9 cellular contexts compared by ENCODE assay signal in the genomic region with DNA sequence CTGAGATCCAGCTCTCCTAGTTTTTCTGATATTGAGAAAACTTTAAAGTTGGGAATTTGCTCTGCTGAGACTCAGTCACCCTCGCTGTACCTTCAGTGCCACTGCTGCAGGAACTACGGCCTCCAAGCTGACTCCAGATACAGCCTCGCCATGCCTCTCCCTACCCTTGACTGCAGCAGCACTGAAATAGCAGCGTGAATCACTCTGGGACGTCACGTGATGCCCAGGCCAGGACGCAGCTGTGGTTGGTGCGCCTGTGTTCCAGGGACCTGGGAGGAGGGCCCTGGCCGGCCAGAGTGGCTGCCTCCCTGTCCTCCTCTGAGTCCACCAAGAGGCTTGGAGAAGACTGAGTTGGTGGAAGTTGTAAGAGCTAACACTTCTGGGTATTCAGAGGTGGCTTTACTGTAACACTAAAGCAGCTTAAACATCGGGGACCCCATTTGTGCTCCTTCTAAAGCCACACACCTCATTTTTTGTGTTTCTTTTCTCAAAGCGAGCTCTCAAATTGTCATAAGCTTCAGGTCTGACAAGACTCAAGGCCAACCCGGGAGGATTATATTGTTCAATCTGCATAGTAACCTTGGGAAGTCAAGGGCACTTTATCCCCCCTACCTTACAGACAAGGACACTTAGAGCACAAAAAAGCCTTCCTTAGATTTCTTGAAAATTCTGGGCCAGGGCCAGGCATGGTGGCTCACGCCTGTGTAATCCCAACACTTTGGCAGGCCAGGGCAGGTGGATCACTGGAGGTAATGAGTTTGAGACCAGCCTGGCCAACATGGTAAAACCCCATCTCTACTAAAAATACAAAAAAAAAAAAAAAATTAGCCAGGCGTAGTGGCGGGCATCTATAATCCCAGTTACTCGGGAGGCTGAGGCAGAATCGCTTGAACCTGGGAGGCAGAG. TPM values are rescaled to one million over a fixed set of nuclear protein-coding genes. Genes with fewer than 3 reads are reported as not detected.
DNase-seq lines count a peak whose midpoint lies in the region; ATAC-seq and TF ChIP-seq lines count a peak whose summit lies in the region.
"Had no signal": no experiment of that assay in that cellular context is flagged by ENCODE, and none has a peak within 500 bp of the region (broad histone marks: within the 10 kb centered on the region; RNA-seq: fewer than 3 reads in every experiment).

No MANE protein-coding gene starts in this region.

- H4K20me1 ChIP-seq in H9 (ENCODE audit: control insufficient read depth, insufficient read depth, insufficient read length) (peaks cover 3% of the 10 kb centered on the region), OCI-LY3 (ENCODE audit: insufficient read depth, low read length) (no peaks in the 10 kb centered on the region)

- H3K9me3 Mint-ChIP-seq in H9 (peaks cover 0 to 2% of the 10 kb centered on the region in 2 experiments; a peak in 2 of 5 replicates), glutamatergic neuron (ENCODE audit: unreplicated experiment) (peaks cover 14% of the 10 kb centered on the region)
- H3K9me3 Mint-ChIP-seq in activated naive CD4-positive, alpha-beta T cell treated with anti-CD3 and anti-CD28 coated beads, Interleukin-2, amount 50 U/mL, for 24 hours = no peaks in the 10 kb centered on the region
- H3K9me3 Mint-ChIP-seq: stimulated activated naive CD8-positive, alpha-beta T cell treated with anti-CD3 and anti-CD28 coated beads, Interleukin-15, Interleukin-2, amounts not matched to agents 100 ng/mL and 50 ng/mL, for 24 hours had no signal

- H4K5ac ChIP-seq in H9 (ENCODE audit: insufficient read length, low read depth, low read length) = no peak overlapping the region

- intact Hi-C loops in ovary (cut with DNase I) = no loop called here

- no peaks in the 10 kb centered on the region for H3K79me1 ChIP-seq in H9 (ENCODE audit: insufficient read depth, low read depth, low read length, poor library complexity, severe bottlenecking)

- H2BK20ac ChIP-seq in H9 (ENCODE audit: low read depth, low read length, poor library complexity, severe bottlenecking) = no peak overlapping the region

- no peak overlapping the region for H2BK120ac ChIP-seq in H9 (ENCODE audit: low read depth, low read length, poor library complexity, severe bottlenecking)

- no peak overlapping the region for H4K91ac ChIP-seq in H9 (ENCODE audit: insufficient read length, low read depth, low read length)

- H3K18ac ChIP-seq in H9 (ENCODE audit: insufficient read length, low read depth, low read length) = no peak overlapping the region

- H4K8ac ChIP-seq in H9 (replicated peaks; ENCODE audit: insufficient read length, low read depth, low read length) = no peak overlapping the region

- H3K27me3 ChIP-seq in H9 (ENCODE audit: insufficient read depth, low read length) (no peaks in the 10 kb centered on the region; the same call in 1 of the 2 replicates), OCI-LY3 (ENCODE audit: low read depth, low read length) (no peaks in the 10 kb centered on the region), ovary (no peaks in the 10 kb centered on the region)

- H2AK5ac ChIP-seq in H9 (ENCODE audit: insufficient read length, low read length) = no peak overlapping the region

- TF ChIP-seq EP300 in ovary (IDR thresholded peaks at IDR 0.05) = no peak

- H3K4me1 ChIP-seq in H9 (ENCODE audit: insufficient read depth, low read length) = peaks cover 4% of the 10 kb centered on the region; the same call in 1 of the 2 replicates
- peaks cover 28% of the 10 kb centered on the region for H3K4me1 ChIP-seq in OCI-LY3 (ENCODE audit: low read length)
- H3K4me1 ChIP-seq in ovary (ENCODE audit: insufficient read depth) = peaks cover 6% of the 10 kb centered on the region

- WGBS in H9 (ENCODE audit: extremely low coverage, insufficient read length, low lambda C conversion rate) = no CpG with 5 or more reads among the region's 17 CpGs
- WGBS in ovary, 3 donors = 26 to 33% (median 27%) methylated on average over 17 of the region's 17 CpGs

- H2BK5ac ChIP-seq in H9 (ENCODE audit: insufficient read length, low read length) = no peak overlapping the region

- H3K4me2 ChIP-seq in H9 (ENCODE audit: insufficient read depth, insufficient read length, low read length) = no peak overlapping the region
- H3K4me2 ChIP-seq in OCI-LY3 (ENCODE audit: low read length) = peak overlapping the region; percentile 36

- H3K36me3 ChIP-seq in OCI-LY3 (replicated peaks; ENCODE audit: low read depth, low read length) (peaks cover 15% of the 10 kb centered on the region), ovary (no peaks in the 10 kb centered on the region)

- no peak overlapping the region for H3K9ac ChIP-seq in H9 (ENCODE audit: extremely low read depth, insufficient read length, low read length)
- peak overlapping the region; percentile 8; the same call in 1 of the 2 replicates for H3K9ac ChIP-seq in OCI-LY3 (ENCODE audit: low read length)

- H3K27ac ChIP-seq in H9 (ENCODE audit: insufficient read length, low read depth, low read length) (no peak overlapping the region), OCI-LY3 (ENCODE audit: low read length) (no peak overlapping the region), ovary (peak overlapping the region; percentile 67 to 73)

- H3K4me3 ChIP-seq in OCI-LY3 (ENCODE audit: low read length) (peak overlapping the region; percentile 12), ovary (no peak overlapping the region)

- H3K27ac Mint-ChIP-seq in H9 = peak overlapping the region in 1 of 3 experiments; percentile 66; a peak in 2 of 7 replicates
- no peak overlapping the region for H3K27ac Mint-ChIP-seq in activated naive CD4-positive, alpha-beta T cell treated with anti-CD3 and anti-CD28 coated beads, Interleukin-2, amount 50 U/mL, for 24 hours
- peak overlapping the region; percentile 83 for H3K27ac Mint-ChIP-seq in glutamatergic neuron (ENCODE audit: unreplicated experiment)
- H3K27ac Mint-ChIP-seq: stimulated activated naive CD8-positive, alpha-beta T cell treated with anti-CD3 and anti-CD28 coated beads, Interleukin-15, Interleukin-2, amounts not matched to agents 100 ng/mL and 50 ng/mL, for 24 hours had no signal

- H3T11ph ChIP-seq in H9 (ENCODE audit: low read length) = no peak overlapping the region

- H3K36me3 Mint-ChIP-seq in H9 (ENCODE audit: insufficient read depth in 1 of 3, low read depth in 3 of 3) = peaks cover 18 to 31% (median 26%) of the 10 kb centered on the region in 3 experiments
- peaks cover 2% of the 10 kb centered on the region for H3K36me3 Mint-ChIP-seq in activated naive CD4-positive, alpha-beta T cell treated with anti-CD3 and anti-CD28 coated beads, Interleukin-2, amount 50 U/mL, for 24 hours
- no peaks in the 10 kb centered on the region for H3K36me3 Mint-ChIP-seq in glutamatergic neuron (ENCODE audit: unreplicated experiment)

- no peak for ATAC-seq in GM21619 (IDR thresholded peaks at IDR 0.05; ENCODE audit: unreplicated experiment)
- ATAC-seq in HG02981 (IDR thresholded peaks at IDR 0.05; ENCODE audit: unreplicated experiment) = no peak

- no peaks in the 10 kb centered on the region for H3K79me2 ChIP-seq in H9 (ENCODE audit: insufficient read depth, low read length)
- H3K79me2 ChIP-seq in OCI-LY3 (ENCODE audit: low read length) = peaks cover 23% of the 10 kb centered on the region

- H3K4me3 Mint-ChIP-seq in H9 = peak overlapping the region; percentile 6 to 60; a peak in 4 of 5 replicates
- peak overlapping the region; percentile 15 for H3K4me3 Mint-ChIP-seq in activated naive CD4-positive, alpha-beta T cell treated with anti-CD3 and anti-CD28 coated beads, Interleukin-2, amount 50 U/mL, for 24 hours
- peak overlapping the region; percentile 71 for H3K4me3 Mint-ChIP-seq in glutamatergic neuron (ENCODE audit: unreplicated experiment)
- H3K4me3 Mint-ChIP-seq: stimulated activated naive CD8-positive, alpha-beta T cell treated with anti-CD3 and anti-CD28 coated beads, Interleukin-15, Interleukin-2, amounts not matched to agents 100 ng/mL and 50 ng/mL, for 24 hours had no signal

- H3K23ac ChIP-seq in H9 (ENCODE audit: insufficient read length, low read depth, low read length) = no peak overlapping the region

- TF ChIP-seq CTCF in H9 (conservative IDR thresholded peaks at IDR 0.05) (no peak), OCI-LY3 (IDR thresholded peaks at IDR 0.05; ENCODE audit: low read depth, low read length) (no peak), glutamatergic neuron (IDR thresholded peaks at IDR 0.05; ENCODE audit: partially characterized antibody, unreplicated experiment) (no peak), ovary (IDR thresholded peaks at IDR 0.05) (no peak)

- H3K9me3 ChIP-seq in H9 (ENCODE audit: control insufficient read depth, low read depth, low read length) = no peaks in the 10 kb centered on the region
- 0 out of 2 replicates have a peak, but pooled peaks cover 4% of the 10 kb centered on the region for H3K9me3 ChIP-seq in OCI-LY3 (ENCODE audit: insufficient read depth, low read length)
- H3K9me3 ChIP-seq in ovary = no peaks in the 10 kb centered on the region

- H3K4ac ChIP-seq in H9 (ENCODE audit: low read depth, low read length) = no peak overlapping the region

- H2BK15ac ChIP-seq in H9 (ENCODE audit: low read depth, low read length) = no peak overlapping the region

- DNase-seq in CD1c-positive myeloid dendritic cell (ENCODE audit: extremely low spot score) (peak; percentile 88), H9 (peak; percentile 89), glutamatergic neuron (peak; percentile 83), ovary (peak; percentile 87 to 93 (median 91))

- peaks cover 24 to 26% of the 10 kb centered on the region in 2 experiments for H3K4me1 Mint-ChIP-seq in H9
- peaks cover 44% of the 10 kb centered on the region for H3K4me1 Mint-ChIP-seq in activated naive CD4-positive, alpha-beta T cell treated with anti-CD3 and anti-CD28 coated beads, Interleukin-2, amount 50 U/mL, for 24 hours
- peaks cover 22% of the 10 kb centered on the region for H3K4me1 Mint-ChIP-seq in glutamatergic neuron (ENCODE audit: low read depth, unreplicated experiment)

- peaks cover 8% of the 10 kb centered on the region for H3K23me2 ChIP-seq in H9 (ENCODE audit: insufficient read length, low read depth, low read length, poor library complexity, severe bottlenecking)

- no peak overlapping the region for H3K56ac ChIP-seq in H9 (ENCODE audit: insufficient read length, low read depth, low read length)

- no peak overlapping the region for H2BK12ac ChIP-seq in H9 (ENCODE audit: insufficient read length, low read depth, low read length)

- TF ChIP-seq POLR2A in ovary (IDR thresholded peaks at IDR 0.05) = peak; percentile 64

- no peak overlapping the region for H2AFZ ChIP-seq in H9 (ENCODE audit: low read length)
- H2AFZ ChIP-seq in OCI-LY3 (ENCODE audit: low read depth, low read length) = peak overlapping the region; percentile 4; the same call in 1 of the 2 replicates

- H3K27me3 Mint-ChIP-seq in H9 (ENCODE audit: low read depth) (no peaks in the 10 kb centered on the region; the same call in 1 of the 2 replicates), glutamatergic neuron (ENCODE audit: unreplicated experiment) (peaks cover 11% of the 10 kb centered on the region)
- H3K27me3 Mint-ChIP-seq in activated naive CD4-positive, alpha-beta T cell treated with anti-CD3 and anti-CD28 coated beads, Interleukin-2, amount 50 U/mL, for 24 hours = no peaks in the 10 kb centered on the region
- H3K27me3 Mint-ChIP-seq: stimulated activated naive CD8-positive, alpha-beta T cell treated with anti-CD3 and anti-CD28 coated beads, Interleukin-15, Interleukin-2, amounts not matched to agents 100 ng/mL and 50 ng/mL, for 24 hours had no signal

- no peak overlapping the region for H3K14ac ChIP-seq in H9 (ENCODE audit: insufficient read depth, low read length)

RNA-seq across cellular contexts. Expression of gene STIP1, which starts 4.2 kb away (rescaled TPM):
- total RNA-seq in H9 (2021) (331 and 338 TPM in 2 replicates), glutamatergic neuron (ENCODE audit: unreplicated experiment) (160 TPM), ovary (100 to 1,000 TPM in 4 of 7 donors, 10 to 100 TPM in 3; 56.8 to 178 (median 111) TPM)
- polyA plus RNA-seq in ovary = 100 to 1,000 TPM in 1 of 2 donors, 10 to 100 TPM in 1; 48.4 to 238 TPM

RNA-seq across cellular contexts. Expression of gene MACROD1, which starts 15.8 kb away (rescaled TPM):
- total RNA-seq in H9 (2021) (18.3 and 21.2 TPM in 2 replicates), glutamatergic neuron (ENCODE audit: unreplicated experiment) (12.7 TPM), ovary (10 to 100 TPM; 24.9 to 50.2 (median 34.2) TPM)
- 10 to 100 TPM; 21.1 to 24.1 TPM for polyA plus RNA-seq in ovary

RNA-seq across cellular contexts. Expression of gene FERMT3, which starts 24.8 kb away (rescaled TPM):
- total RNA-seq in H9 (2021) (6.6 and 10.6 TPM in 2 replicates), glutamatergic neuron (ENCODE audit: unreplicated experiment) (2.0 TPM), ovary (10 to 100 TPM in 2 of 7 donors, 1 to 10 TPM in 5; 3.7 to 19.7 (median 7.5) TPM)
- 1 to 10 TPM; 2.2 to 6.4 TPM for polyA plus RNA-seq in ovary

RNA-seq across cellular contexts. Expression of gene TRPT1, which starts 44.2 kb away (rescaled TPM):
- 31.5 and 33.6 TPM in 2 replicates for total RNA-seq in H9 (2021)
- 39.0 TPM for total RNA-seq in glutamatergic neuron (ENCODE audit: unreplicated experiment)
- 10 to 100 TPM; 23.4 to 41.4 (median 32.6) TPM for total RNA-seq in ovary
- polyA plus RNA-seq in ovary = 10 to 100 TPM; 16.6 to 37.4 TPM

RNA-seq across cellular contexts. Expression of gene NUDT22, which starts 44.3 kb away (rescaled TPM):
- total RNA-seq in H9 (2021) (39.6 and 45.8 TPM in 2 replicates), glutamatergic neuron (ENCODE audit: unreplicated experiment) (37.0 TPM), ovary (10 to 100 TPM; 31.8 to 52.7 (median 42.2) TPM)
- 10 to 100 TPM in 1 of 2 donors, 1 to 10 TPM in 1; 4.8 to 32.3 TPM for polyA plus RNA-seq in ovary

Comparison
In these comparisons a context has a peak if more than half of its experiments do, and no peak if none do; other contexts are left out.
1. H3K27ac ChIP-seq: peak in ovary (2 of 2); none in H9 (single experiment) and OCI-LY3 (single experiment).
2. H3K4me3 Mint-ChIP-seq: peak in every context shown above with its lines; median percentile 71 in glutamatergic neuron; 33 in H9; 15 in activated naive CD4-positive, alpha-beta T cell treated with anti-CD3 and anti-CD28 coated beads, Interleukin-2, amount 50 U/mL, for 24 hours.
3. Peak in every context shown above with its lines, with median percentiles within 50 percentile points of each other: DNase-seq.